24 cellular contexts compared by ENCODE assay signal in genomic region chr11:23765862-23766261, GRCh38.
DNase-seq lines count a peak whose midpoint lies in the region; ATAC-seq and TF ChIP-seq lines count a peak whose summit lies in the region.
"Had no signal": no experiment of that assay in that cellular context is flagged by ENCODE, and none has a peak within 500 bp of the region (broad histone marks: within the 10 kb centered on the region; RNA-seq: fewer than 3 reads in every experiment).

No MANE protein-coding gene starts in this region.

- H3K23ac ChIP-seq in mesenchymal stem cell (ENCODE audit: low read length in 2 of 2) (no peak overlapping the region), neuronal stem cell (ENCODE audit: low read depth, low read length, poor library complexity) (no peak overlapping the region)

- H2BK5ac ChIP-seq in mesenchymal stem cell (ENCODE audit: low read depth, low read length, poor library complexity, severe bottlenecking) (no peak overlapping the region), neuronal stem cell (ENCODE audit: low read length) (no peak overlapping the region)

- H2AFZ ChIP-seq in PC-3 (ENCODE audit: low read length) = no peak overlapping the region
- no peak overlapping the region for H2AFZ ChIP-seq in mesenchymal stem cell (ENCODE audit: low read depth, low read length)
- H2AFZ ChIP-seq in neuronal stem cell (ENCODE audit: low read length) = no peak overlapping the region

- H3K27me3 Mint-ChIP-seq in endodermal cell (ENCODE audit: insufficient read depth) = no peaks in the 10 kb centered on the region
- H3K27me3 Mint-ChIP-seq: CD4-positive, CD25-positive, alpha-beta regulatory T cell; dendritic cell treated with granulocyte-macrophage colony-stimulating factor and Interleukin-4, amounts not matched to agents 40 ng/mL and 50 ng/mL, for 4 days; naive thymus-derived CD4-positive, alpha-beta T cell; stimulated activated memory B cell treated with anti-CD40 and anti-IgM and Interleukin-4, amounts not matched to agents 10 μg/mL and 1 μg/mL and 100 μg/mL, for 72 hours had no signal

- intact Hi-C loops in PC-3 (cut with micrococcal nuclease) = no loop called here

- H3K4me3 ChIP-seq in PC-3 (ENCODE audit: low read length) (no peak overlapping the region), endodermal cell (ENCODE audit: low read length) (peak overlapping the region; percentile 56), mesenchymal stem cell (ENCODE audit: insufficient read depth in 1 of 2, low read depth in 1 of 2, low read length in 2 of 2) (no peak overlapping the region), neuronal stem cell (ENCODE audit: low read length in 2 of 2) (no peak overlapping the region)
- H3K4me3 ChIP-seq: heart left ventricle, testis, uterus had no signal

- no peaks in the 10 kb centered on the region for H3F3A ChIP-seq in PC-3 (ENCODE audit: low read length, unreplicated experiment)

- H3K9me3 Mint-ChIP-seq in endodermal cell = peaks cover 57% of the 10 kb centered on the region

- H3K4me1 ChIP-seq in PC-3 (ENCODE audit: insufficient read depth, low read length) (no peaks in the 10 kb centered on the region), endodermal cell (ENCODE audit: control insufficient read depth, insufficient read depth, low read length) (no peaks in the 10 kb centered on the region), mesenchymal stem cell (ENCODE audit: control insufficient read depth, insufficient read depth, low read depth, low read length) (no peaks in the 10 kb centered on the region), neuronal stem cell (ENCODE audit: control insufficient read depth in 2 of 2, insufficient read depth in 1 of 2, low read depth in 1 of 2, low read length in 2 of 2) (no peaks in the 10 kb centered on the region)
- H3K4me1 ChIP-seq: heart left ventricle, testis, uterus had no signal

- H3K9ac ChIP-seq in PC-3 (ENCODE audit: low read length) (no peak overlapping the region), endodermal cell (ENCODE audit: extremely low read depth, low read length, poor library complexity, severe bottlenecking) (no peak overlapping the region), mesenchymal stem cell (ENCODE audit: low read length) (no peak overlapping the region), neuronal stem cell (ENCODE audit: low read depth, low read length, poor library complexity) (no peak overlapping the region)

- no peak overlapping the region for H3K27ac Mint-ChIP-seq in endodermal cell
- H3K27ac Mint-ChIP-seq: activated CD8-positive, alpha-beta T cell treated with anti-CD3 and anti-CD28 coated beads, Interleukin-2, amount 10 ng/mL, durations not matched to agents 7 days and 5 days; CD4-positive, CD25-positive, alpha-beta regulatory T cell; dendritic cell treated with granulocyte-macrophage colony-stimulating factor and Interleukin-4, amounts not matched to agents 40 ng/mL and 50 ng/mL, for 4 days; naive thymus-derived CD4-positive, alpha-beta T cell; stimulated activated memory B cell treated with anti-CD40 and anti-IgM and Interleukin-4, amounts not matched to agents 10 μg/mL and 1 μg/mL and 100 μg/mL, for 72 hours had no signal

- H3K14ac ChIP-seq in mesenchymal stem cell (ENCODE audit: low read length in 2 of 2) (no peak overlapping the region), neuronal stem cell (ENCODE audit: low read length) (no peak overlapping the region)

- H2AK5ac ChIP-seq in mesenchymal stem cell (ENCODE audit: low read length, severe bottlenecking) = no peak overlapping the region
- H2AK5ac ChIP-seq in neuronal stem cell (ENCODE audit: low read depth, low read length) = no peak overlapping the region

- no peak overlapping the region for H3K18ac ChIP-seq in mesenchymal stem cell (ENCODE audit: low read depth in 1 of 2, low read length in 2 of 2)
- H3K18ac ChIP-seq in neuronal stem cell (ENCODE audit: low read length) = no peak overlapping the region

- H3K36me3 Mint-ChIP-seq in endodermal cell (ENCODE audit: low read depth) = no peaks in the 10 kb centered on the region
- H3K36me3 Mint-ChIP-seq: CD4-positive, CD25-positive, alpha-beta regulatory T cell; naive thymus-derived CD4-positive, alpha-beta T cell; stimulated activated memory B cell treated with anti-CD40 and anti-IgM and Interleukin-4, amounts not matched to agents 10 μg/mL and 1 μg/mL and 100 μg/mL, for 72 hours had no signal

- H4K8ac ChIP-seq in mesenchymal stem cell (ENCODE audit: low read length) (no peak overlapping the region), neuronal stem cell (ENCODE audit: low read depth, low read length) (no peak overlapping the region)

- POLR2A ChIA-PET in PC-3 (lab: Charles Lee; ENCODE audit: unreplicated experiment) = no interaction called here

- H2BK12ac ChIP-seq in mesenchymal stem cell (ENCODE audit: low read length in 2 of 2) = no peak overlapping the region
- no peak overlapping the region for H2BK12ac ChIP-seq in neuronal stem cell (ENCODE audit: low read length)

- TF ChIP-seq CTCF in PC-3 (conservative IDR thresholded peaks at IDR 0.05; ENCODE audit: low read depth, low read length) (no peak), endodermal cell (conservative IDR thresholded peaks at IDR 0.05) (no peak)

- H3K4me2 ChIP-seq in PC-3 (ENCODE audit: low read length) (no peak overlapping the region), mesenchymal stem cell (ENCODE audit: low read length, poor library complexity, severe bottlenecking) (no peak overlapping the region), neuronal stem cell (ENCODE audit: insufficient read depth, low read length, poor library complexity, severe bottlenecking) (no peak overlapping the region)

- no peaks in the 10 kb centered on the region; the same call in 1 of the 2 replicates for H3K36me3 ChIP-seq in PC-3 (ENCODE audit: low read depth, low read length)
- H3K36me3 ChIP-seq in endodermal cell (ENCODE audit: control insufficient read depth, insufficient read depth, low read length) = no peaks in the 10 kb centered on the region
- no peaks in the 10 kb centered on the region for H3K36me3 ChIP-seq in mesenchymal stem cell (ENCODE audit: control insufficient read depth in 1 of 2, insufficient read depth in 2 of 2, low read depth in 1 of 2, low read length in 2 of 2)
- H3K36me3 ChIP-seq in neuronal stem cell (replicated peaks in 1 of 2; ENCODE audit: control insufficient read depth in 2 of 2, insufficient read depth in 2 of 2, low read length in 2 of 2) = no peaks in the 10 kb centered on the region
- H3K36me3 ChIP-seq: heart left ventricle, uterus had no signal

- no peaks in the 10 kb centered on the region for H3K79me2 ChIP-seq in PC-3 (ENCODE audit: low read length)

- WGBS in endodermal cell (ENCODE audit: insufficient coverage in 1 of 2, insufficient read length in 1 of 2), 2 experiments = 100% methylated on average over 1 of the region's 1 CpG; no CpG with 5 or more reads in 1 of the 2 experiments
- no CpG with 5 or more reads among the region's 1 CpG for WGBS in mesenchymal stem cell
- whole genome bisulfite sequencing in neuronal stem cell (ENCODE audit: extremely low coverage in 2 of 2, insufficient read length in 2 of 2, insufficient replicate concordance in 1 of 2), 2 donors = no CpG with 5 or more reads among the region's 1 CpG

- H3K79me1 ChIP-seq in mesenchymal stem cell (replicated peaks; ENCODE audit: low read length, poor library complexity, severe bottlenecking) = no peaks in the 10 kb centered on the region
- H3K79me1 ChIP-seq in neuronal stem cell (ENCODE audit: low read depth, low read length) = no peaks in the 10 kb centered on the region

- H4K91ac ChIP-seq in mesenchymal stem cell (ENCODE audit: low read length) (no peak overlapping the region), neuronal stem cell (ENCODE audit: low read depth, low read length, poor library complexity) (no peak overlapping the region)

- no peak for ATAC-seq in PC-3
- no peak for ATAC-seq in GM21367 (IDR thresholded peaks at IDR 0.05; ENCODE audit: unreplicated experiment)
- ATAC-seq in HG03045 (IDR thresholded peaks at IDR 0.05; ENCODE audit: unreplicated experiment) = no peak
- ATAC-seq: activated CD8-positive, alpha-beta T cell treated with anti-CD3 and anti-CD28 coated beads, Interleukin-2, amount 10 ng/mL, durations not matched to agents 7 days and 5 days; heart left ventricle; naive thymus-derived CD4-positive, alpha-beta T cell; stimulated activated memory B cell treated with anti-CD40 and anti-IgM and Interleukin-4, amounts not matched to agents 10 μg/mL and 1 μg/mL and 100 μg/mL, for 72 hours had no signal

- H3K27me3 ChIP-seq in PC-3 (ENCODE audit: low read length) (no peaks in the 10 kb centered on the region), endodermal cell (ENCODE audit: control insufficient read depth, insufficient read depth, low read length, poor library complexity, severe bottlenecking) (no peaks in the 10 kb centered on the region), mesenchymal stem cell (ENCODE audit: control insufficient read depth in 1 of 2, insufficient read depth in 1 of 2, low read length in 2 of 2) (no peaks in the 10 kb centered on the region), neuronal stem cell (ENCODE audit: control insufficient read depth in 3 of 3, insufficient read depth in 3 of 3, low read depth in 1 of 3, low read length in 3 of 3) (peaks cover 0 to 4% (median 0%) of the 10 kb centered on the region in 3 experiments)
- H3K27me3 ChIP-seq: heart left ventricle, testis, uterus had no signal

- peak; percentile 66 for DNase-seq in ELR (ENCODE audit: low read depth)
- peak; percentile 33 for DNase-seq in PC-3
- DNase-seq in endodermal cell = no peak
- DNase-seq in mesenchymal stem cell = peak; percentile 18
- DNase-seq in LoVo (ENCODE audit: low spot score) = no peak
- DNase-seq in neuronal stem cell (ENCODE audit: low spot score) = no peak
- DNase-seq: activated CD4-positive, alpha-beta T cell treated with anti-CD3 and anti-CD28 coated beads for 1 hour; activated CD8-positive, alpha-beta T cell treated with anti-CD3 and anti-CD28 coated beads, Interleukin-2, amount 10 ng/mL, durations not matched to agents 7 days and 5 days; activated effector memory CD4-positive, alpha-beta T cell treated with anti-CD3 and anti-CD28 coated beads, Interleukin-2, amount 50 U/mL, for 16 hours; activated T-cell treated with anti-CD3 and anti-CD28 coated beads for 4 hours; CD4-positive, CD25-positive, alpha-beta regulatory T cell; GOT3; heart left ventricle; Karpas-422; naive thymus-derived CD4-positive, alpha-beta T cell; NCI-H1694 treated with DMSO at 0.1 percent for 48 hours; NCI-H2171; NCI-H526; testis; uterus had no signal

- no peaks in the 10 kb centered on the region for H3K9me2 ChIP-seq in PC-3 (replicated peaks; ENCODE audit: low read length)

- H3K4me3 Mint-ChIP-seq in endodermal cell = no peak overlapping the region
- H3K4me3 Mint-ChIP-seq: activated CD8-positive, alpha-beta T cell treated with anti-CD3 and anti-CD28 coated beads, Interleukin-2, amount 10 ng/mL, durations not matched to agents 7 days and 5 days; CD4-positive, CD25-positive, alpha-beta regulatory T cell; dendritic cell treated with granulocyte-macrophage colony-stimulating factor and Interleukin-4, amounts not matched to agents 40 ng/mL and 50 ng/mL, for 4 days; naive thymus-derived CD4-positive, alpha-beta T cell; stimulated activated memory B cell treated with anti-CD40 and anti-IgM and Interleukin-4, amounts not matched to agents 10 μg/mL and 1 μg/mL and 100 μg/mL, for 72 hours had no signal

- H3K27ac ChIP-seq in PC-3 (ENCODE audit: low read length) = no peak overlapping the region
- H3K27ac ChIP-seq in endodermal cell (ENCODE audit: low read depth, low read length) = no peak overlapping the region
- no peak overlapping the region for H3K27ac ChIP-seq in mesenchymal stem cell (ENCODE audit: low read length, poor library complexity, severe bottlenecking)
- H3K27ac ChIP-seq in neuronal stem cell (replicated peaks; ENCODE audit: low read length) = no peak overlapping the region
- H3K27ac ChIP-seq: heart left ventricle, testis, uterus had no signal

- H2BK120ac ChIP-seq in mesenchymal stem cell (ENCODE audit: low read depth, low read length) (no peak overlapping the region), neuronal stem cell (ENCODE audit: low read depth, low read length) (no peak overlapping the region)

- H2BK15ac ChIP-seq in mesenchymal stem cell (ENCODE audit: low read depth, poor library complexity, severe bottlenecking) (no peak overlapping the region), neuronal stem cell (ENCODE audit: low read length) (no peak overlapping the region)

- peaks cover 21% of the 10 kb centered on the region; the same call in 1 of the 2 replicates for H3K9me3 ChIP-seq in PC-3 (ENCODE audit: low read length)
- peaks cover 67% of the 10 kb centered on the region for H3K9me3 ChIP-seq in endodermal cell (ENCODE audit: control insufficient read depth, low read length)
- H3K9me3 ChIP-seq in mesenchymal stem cell (ENCODE audit: control insufficient read depth, low read length) = peaks cover 28% of the 10 kb centered on the region
- H3K9me3 ChIP-seq in neuronal stem cell (replicated peaks in 1 of 2; ENCODE audit: control insufficient read depth in 2 of 2, insufficient read depth in 1 of 2, low read depth in 1 of 2, low read length in 2 of 2) = peaks cover 2 to 5% of the 10 kb centered on the region in 2 donors
- H3K9me3 ChIP-seq: testis, uterus had no signal

- CTCF ChIA-PET in PC-3 (lab: Charles Lee) = no interaction called here

- BruUV-seq in PC-3 (replicated peaks; lab: Mats Ljungman, UMichigan) = no TSS peak

- no peak overlapping the region for H3K4ac ChIP-seq in mesenchymal stem cell (ENCODE audit: low read depth in 1 of 2, low read length in 2 of 2)
- no peak overlapping the region for H3K4ac ChIP-seq in neuronal stem cell (ENCODE audit: low read length)

- no peaks in the 10 kb centered on the region for H3K4me1 Mint-ChIP-seq in endodermal cell
- H3K4me1 Mint-ChIP-seq: CD4-positive, CD25-positive, alpha-beta regulatory T cell; naive thymus-derived CD4-positive, alpha-beta T cell; stimulated activated memory B cell treated with anti-CD40 and anti-IgM and Interleukin-4, amounts not matched to agents 10 μg/mL and 1 μg/mL and 100 μg/mL, for 72 hours had no signal

- no peaks in the 10 kb centered on the region for H4K20me1 ChIP-seq in PC-3 (ENCODE audit: low read length)

Comparison
In these comparisons a context has a peak if more than half of its experiments do, and no peak if none do; other contexts are left out.
1. DNase-seq: peak in ELR (single experiment), PC-3 (single experiment) and mesenchymal stem cell (single experiment); none in endodermal cell (single experiment), LoVo (single experiment) and neuronal stem cell (single experiment).